In the genomic region with DNA sequence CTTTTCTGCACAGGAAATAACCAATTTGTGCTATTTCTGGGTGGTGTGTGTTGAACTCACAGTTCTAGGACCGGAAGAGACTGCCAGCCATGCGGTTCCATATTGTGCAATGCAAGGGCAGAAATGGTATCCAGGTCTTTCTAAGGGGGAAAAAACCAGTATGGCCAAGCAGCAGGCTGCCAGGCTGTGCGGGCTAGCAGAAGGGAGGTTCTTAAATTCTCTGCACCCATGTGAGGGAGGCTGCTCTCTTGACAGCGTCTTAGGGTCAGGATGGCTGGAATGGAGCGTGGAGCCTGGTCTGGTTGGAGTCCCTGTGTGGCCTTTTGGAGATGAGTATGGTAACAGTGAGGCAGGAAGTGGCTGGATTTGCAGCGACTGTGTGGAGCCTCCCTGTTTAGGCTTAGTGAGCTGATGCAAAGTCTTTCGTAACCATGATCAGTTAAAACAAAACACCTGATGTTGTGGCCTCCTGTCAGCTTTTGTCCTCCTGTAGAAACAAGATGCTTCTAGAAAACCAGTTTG, we compare ENCODE assay signal across 7 cellular contexts. TPM values are rescaled to one million over a fixed set of nuclear protein-coding genes. Genes with fewer than 3 reads are reported as not detected.
A peak's percentile ranks its signal among the peaks of the same experiment; 100 is the strongest.
DNase-seq lines count a peak whose midpoint lies in the region; ATAC-seq and TF ChIP-seq lines count a peak whose summit lies in the region.

No MANE protein-coding gene starts in this region.

- H3K27ac ChIP-seq in psoas muscle: no peak overlapping the region

- ATAC-seq in GM18858 (IDR thresholded peaks at IDR 0.05; ENCODE audit: unreplicated experiment) (peak; percentile 37), HG02610 (IDR thresholded peaks at IDR 0.05; ENCODE audit: unreplicated experiment) (peak; percentile 57), psoas muscle (peak; percentile 53 to 65 (median 60))
- peak; percentile 58 for ATAC-seq in effector memory CD8-positive, alpha-beta T cell (replicated peaks)

- no peaks in the 10 kb centered on the region for H3K36me3 ChIP-seq in psoas muscle (ENCODE audit: insufficient read depth in 1 of 2, low read depth in 1 of 2)

- peaks cover 59% of the 10 kb centered on the region for H3K4me1 ChIP-seq in psoas muscle

- H3K36me3 Mint-ChIP-seq in effector memory CD8-positive, alpha-beta T cell (ENCODE audit: insufficient read depth): peaks cover 27% of the 10 kb centered on the region

- H3K9me3 ChIP-seq in psoas muscle: no peaks in the 10 kb centered on the region

- H3K4me3 ChIP-seq in NB4 (ENCODE audit: low read depth, low read length) (peak overlapping the region; percentile 56), psoas muscle (no peak overlapping the region)

- intact Hi-C loops in psoas muscle (cut with DNase I): no loop called here

- H3K27me3 Mint-ChIP-seq in effector memory CD8-positive, alpha-beta T cell: no peaks in the 10 kb centered on the region

- TF ChIP-seq CTCF in NB4 (IDR thresholded peaks at IDR 0.05; ENCODE audit: low read depth, low read length): no peak
- no peak for TF ChIP-seq CTCF in psoas muscle (IDR thresholded peaks at IDR 0.05)

- peak; percentile 1 for TF ChIP-seq POLR2A in NB4 (IDR thresholded peaks at IDR 0.05; ENCODE audit: extremely low read depth, insufficient read length)

- peaks cover 72 to 77% of the 10 kb centered on the region in 2 donors for H3K4me1 Mint-ChIP-seq in effector memory CD8-positive, alpha-beta T cell (ENCODE audit: low read depth in 2 of 2)

- H3K4me3 Mint-ChIP-seq in effector memory CD8-positive, alpha-beta T cell: peak overlapping the region; percentile 75

- H3K27me3 ChIP-seq in psoas muscle (ENCODE audit: insufficient read depth in 3 of 3, low read length in 2 of 3): no peaks in the 10 kb centered on the region

- peak overlapping the region; percentile 91 to 97 for H3K27ac Mint-ChIP-seq in effector memory CD8-positive, alpha-beta T cell

- DNase-seq in NB4 (ENCODE audit: low read depth) (peak; percentile 97), psoas muscle (no peak), AG08396 (ENCODE audit: low spot score) (no peak)
- DNase-seq in effector memory CD8-positive, alpha-beta T cell: peak in 2 of 3 experiments; percentile 38 to 42
- no peak for DNase-seq in stimulated activated CD4-positive, alpha-beta T cell treated with anti-CD3 and anti-CD28 coated beads, Interleukin-2, amount 100 ng/mL, for 48 hours

- H3K9me3 Mint-ChIP-seq in effector memory CD8-positive, alpha-beta T cell: no peaks in the 10 kb centered on the region

- WGBS in psoas muscle, 3 donors: 47 to 74% (median 48%) methylated on average over 7 of the region's 7 CpGs

RNA-seq across cellular contexts. Expression of gene NCK2, which starts 52.6 kb away (rescaled TPM):
- total RNA-seq in psoas muscle: 10 to 100 TPM; 33.9 to 53.1 (median 41.1) TPM
- polyA plus RNA-seq in psoas muscle: 100 to 1,000 TPM in 1 of 3 donors, 10 to 100 TPM in 2; 26.5 to 111 (median 39.6) TPM

Comparison
In these comparisons a context has a peak if more than half of its experiments do, and no peak if none do; other contexts are left out.
1. DNase-seq: peak in NB4 (single experiment) and effector memory CD8-positive, alpha-beta T cell (2 of 3); none in psoas muscle (0 of 2), AG08396 (single experiment) and stimulated activated CD4-positive, alpha-beta T cell treated with anti-CD3 and anti-CD28 coated beads, Interleukin-2, amount 100 ng/mL, for 48 hours (0 of 2).
2. Peak in every context shown above with its lines, with median percentiles within 50 percentile points of each other: ATAC-seq.